ENCODE assay signal across 8 cellular contexts in genomic region chr16:678858-679807, GRCh38. TPM values are rescaled to one million over a fixed set of nuclear protein-coding genes. Genes with fewer than 3 reads are reported as not detected.
DNase-seq lines count a peak whose midpoint lies in the region; ATAC-seq and TF ChIP-seq lines count a peak whose summit lies in the region.

No MANE protein-coding gene starts in this region.

- no peaks in the 10 kb centered on the region for H3F3A ChIP-seq in PC-3 (ENCODE audit: low read length, unreplicated experiment)

- CTCF ChIA-PET in PC-3 (lab: Charles Lee), result no interaction called here

- peaks cover 10% of the 10 kb centered on the region; the same call in 1 of the 2 replicates for H4K20me1 ChIP-seq in PC-3 (ENCODE audit: low read length)

- ATAC-seq in HG03280 (IDR thresholded peaks at IDR 0.05; ENCODE audit: unreplicated experiment), result peak; percentile 1
- peak; percentile 1 for ATAC-seq in PC-3
- ATAC-seq in psoas muscle, result peak; percentile 26 to 36 (median 29)
- ATAC-seq in GM19351 (IDR thresholded peaks at IDR 0.05; ENCODE audit: unreplicated experiment), result no peak
- ATAC-seq in HG03565 (IDR thresholded peaks at IDR 0.05; ENCODE audit: unreplicated experiment), result no peak

- DNase-seq in D341Med (ENCODE audit: low spot score) (peak; percentile 75), PC-3 (peak; percentile 12), amygdala (lab: John Stamatoyannopoulos, UW) (peak in 31 of 56 donors; percentile 8 to 80 (median 61)), right atrium auricular region (ENCODE audit: low spot score) (peak; percentile 74), psoas muscle (peak; percentile 76 to 82)

- TF ChIP-seq CTCF in PC-3 (conservative IDR thresholded peaks at IDR 0.05; ENCODE audit: low read depth, low read length), result no peak
- TF ChIP-seq CTCF in right atrium auricular region (IDR thresholded peaks at IDR 0.05), result no peak
- TF ChIP-seq CTCF in psoas muscle (IDR thresholded peaks at IDR 0.05), result no peak

- intact Hi-C loops in PC-3 (cut with micrococcal nuclease), result no loop called here
- intact Hi-C loops in psoas muscle (cut with DNase I), result no loop called here

- H3K79me2 ChIP-seq in PC-3 (ENCODE audit: low read length), result peaks cover 35% of the 10 kb centered on the region

- POLR2A ChIA-PET in PC-3 (lab: Charles Lee; ENCODE audit: unreplicated experiment), result no interaction called here

- WGBS in psoas muscle, 3 donors, result 21 to 27% (median 22%) methylated on average over 43 to 51 of the region's 51 CpGs

- H3K9me3 ChIP-seq in PC-3 (ENCODE audit: low read length) (no peaks in the 10 kb centered on the region), right atrium auricular region (no peaks in the 10 kb centered on the region), psoas muscle (no peaks in the 10 kb centered on the region)

- H3K4me1 ChIP-seq in PC-3 (ENCODE audit: insufficient read depth, low read length), result peaks cover 26% of the 10 kb centered on the region
- H3K4me1 ChIP-seq in right atrium auricular region, result peaks cover 0 to 63% of the 10 kb centered on the region in 2 donors
- H3K4me1 ChIP-seq in psoas muscle, result peaks cover 37% of the 10 kb centered on the region

- H3K9ac ChIP-seq in PC-3 (ENCODE audit: low read length), result no peak overlapping the region

- peaks cover 6% of the 10 kb centered on the region for H3K36me3 ChIP-seq in PC-3 (ENCODE audit: low read depth, low read length)
- H3K36me3 ChIP-seq in right atrium auricular region, result peaks cover 20% of the 10 kb centered on the region
- peaks cover 5 to 20% of the 10 kb centered on the region in 2 donors for H3K36me3 ChIP-seq in psoas muscle (ENCODE audit: insufficient read depth in 1 of 2, low read depth in 1 of 2)

- peak overlapping the region; percentile 42; the same call in 1 of the 2 replicates for H3K4me3 ChIP-seq in PC-3 (ENCODE audit: low read length)
- H3K4me3 ChIP-seq in right atrium auricular region, result peak overlapping the region; percentile 44 to 82
- H3K4me3 ChIP-seq in psoas muscle, result peak overlapping the region; percentile 85

- no TSS peak for BruUV-seq in PC-3 (replicated peaks; lab: Mats Ljungman, UMichigan)

- H3K27me3 ChIP-seq in PC-3 (ENCODE audit: low read length), result no peaks in the 10 kb centered on the region
- no peaks in the 10 kb centered on the region for H3K27me3 ChIP-seq in right atrium auricular region
- H3K27me3 ChIP-seq in psoas muscle (ENCODE audit: insufficient read depth in 3 of 3, low read length in 2 of 3), result no peaks in the 10 kb centered on the region

- H3K4me2 ChIP-seq in PC-3 (ENCODE audit: low read length), result peak overlapping the region; percentile 71

- H3K27ac ChIP-seq in PC-3 (ENCODE audit: low read length) (no peak overlapping the region), right atrium auricular region (peak overlapping the region; percentile 95 to 99), psoas muscle (peak overlapping the region; percentile 81)

- H2AFZ ChIP-seq in PC-3 (ENCODE audit: low read length), result no peak overlapping the region

- no peaks in the 10 kb centered on the region for H3K9me2 ChIP-seq in PC-3 (replicated peaks; ENCODE audit: low read length)

RNA-seq across cellular contexts. Expression of gene STUB1, which starts 1.1 kb away (rescaled TPM):
- total RNA-seq in PC-3 (2014; rRNA removed), result 152 and 226 TPM in 2 replicates
- total RNA-seq in right atrium auricular region, result 100 to 1,000 TPM; 135 to 186 TPM
- 100 to 1,000 TPM; 108 to 150 (median 115) TPM for total RNA-seq in psoas muscle
- polyA plus RNA-seq in psoas muscle, result 100 to 1,000 TPM; 127 to 147 (median 134) TPM

RNA-seq across cellular contexts. Expression of gene RHBDL1, which starts 3.7 kb away (rescaled TPM):
- 1.7 and 3.7 TPM in 2 replicates for total RNA-seq in PC-3 (2014; rRNA removed)
- 1 to 10 TPM in 1 of 2 donors, under 1 TPM in 1; 0.67 to 1.3 TPM for total RNA-seq in right atrium auricular region
- total RNA-seq in psoas muscle, result under 1 TPM; 0.13 to 0.42 (median 0.29) TPM
- polyA plus RNA-seq in psoas muscle, result under 1 TPM; 0.06 to 0.08 (median 0.08) TPM

RNA-seq across cellular contexts. Expression of gene JMJD8, which starts 5.0 kb away (rescaled TPM):
- total RNA-seq in PC-3 (2014; rRNA removed), result 81.3 and 90.5 TPM in 2 replicates
- 10 to 100 TPM; 76.4 to 82.1 TPM for total RNA-seq in right atrium auricular region
- total RNA-seq in psoas muscle, result 10 to 100 TPM; 19.1 to 27.5 (median 23.1) TPM
- polyA plus RNA-seq in psoas muscle, result 10 to 100 TPM; 25.5 to 63.5 (median 41.5) TPM

RNA-seq across cellular contexts. Expression of gene WDR24, which starts 11.1 kb away (rescaled TPM):
- total RNA-seq in PC-3 (2014; rRNA removed) (9.5 and 12.7 TPM in 2 replicates), right atrium auricular region (10 to 100 TPM in 1 of 2 donors, 1 to 10 TPM in 1; 8.1 to 10.3 TPM), psoas muscle (10 to 100 TPM in 3 of 4 donors, 1 to 10 TPM in 1; 9.9 to 15.0 (median 12.1) TPM)
- polyA plus RNA-seq in psoas muscle, result 10 to 100 TPM in 1 of 3 donors, 1 to 10 TPM in 2; 5.2 to 15.8 (median 8.8) TPM

RNA-seq across cellular contexts. Expression of gene RHOT2, which starts 11.2 kb away (rescaled TPM):
- 93.0 and 100 TPM in 2 replicates for total RNA-seq in PC-3 (2014; rRNA removed)
- 10 to 100 TPM; 37.8 to 42.8 TPM for total RNA-seq in right atrium auricular region
- 10 to 100 TPM; 38.8 to 56.8 (median 48.8) TPM for total RNA-seq in psoas muscle
- polyA plus RNA-seq in psoas muscle, result 10 to 100 TPM; 47.7 to 75.8 (median 52.6) TPM

Comparison
In these comparisons a context has a peak if more than half of its experiments do, and no peak if none do; other contexts are left out.
1. DNase-seq: peak in every context shown above with its lines; median percentile 79 in psoas muscle; 75 in D341Med; 74 in right atrium auricular region; 61 in amygdala; 12 in PC-3.
2. ATAC-seq: peak in HG03280 (single experiment), PC-3 (single experiment) and psoas muscle (4 of 4); none in GM19351 (single experiment) and HG03565 (single experiment).
3. Peak in every context shown above with its lines, with median percentiles within 50 percentile points of each other: H3K4me3 ChIP-seq.